1 cellular context compared by ENCODE assay signal in genomic region chr12:54287316-54288157, GRCh38.
A peak's percentile ranks its signal among the peaks of the same experiment; 100 is the strongest.
TF ChIP-seq lines count a peak whose summit lies in the region.

No MANE protein-coding gene starts in this region.

TF ChIP-seq in K562, 482 proteins besides CTCF, POLR2A, EP300 and RAD21 (continued from another document and continues in another):
- TF ChIP-seq, protein P1, sequence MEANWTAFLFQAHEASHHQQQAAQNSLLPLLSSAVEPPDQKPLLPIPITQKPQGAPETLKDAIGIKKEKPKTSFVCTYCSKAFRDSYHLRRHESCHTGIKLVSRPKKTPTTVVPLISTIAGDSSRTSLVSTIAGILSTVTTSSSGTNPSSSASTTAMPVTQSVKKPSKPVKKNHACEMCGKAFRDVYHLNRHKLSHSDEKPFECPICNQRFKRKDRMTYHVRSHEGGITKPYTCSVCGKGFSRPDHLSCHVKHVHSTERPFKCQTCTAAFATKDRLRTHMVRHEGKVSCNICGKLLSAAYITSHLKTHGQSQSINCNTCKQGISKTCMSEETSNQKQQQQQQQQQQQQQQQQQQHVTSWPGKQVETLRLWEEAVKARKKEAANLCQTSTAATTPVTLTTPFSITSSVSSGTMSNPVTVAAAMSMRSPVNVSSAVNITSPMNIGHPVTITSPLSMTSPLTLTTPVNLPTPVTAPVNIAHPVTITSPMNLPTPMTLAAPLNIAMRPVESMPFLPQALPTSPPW (CRISPR knock-in tag; IDR thresholded peaks at IDR 0.05) = no peak; the same call in 1 of the 2 replicates
- TF ChIP-seq ZFP91 (CRISPR knock-in tag; IDR thresholded peaks at IDR 0.05) (no peak), SETDB1 (IDR thresholded peaks at IDR 0.05; ENCODE audit: low read length) (no peak), PYGO2 (tag; IDR thresholded peaks at IDR 0.05) (no peak), TCF15 (CRISPR knock-in tag; IDR thresholded peaks at IDR 0.05) (no peak), ZKSCAN3 (CRISPR knock-in tag; IDR thresholded peaks at IDR 0.05) (no peak), GATAD2A (IDR thresholded peaks at IDR 0.05) (no peak), ERF (CRISPR knock-in tag; IDR thresholded peaks at IDR 0.05) (0 out of 2 replicates have a peak, but pooled peaks have one; percentile 82), ZNF436 (CRISPR knock-in tag; IDR thresholded peaks at IDR 0.05) (0 out of 2 replicates have a peak, but pooled peaks have one; percentile 2), ATF6 (CRISPR knock-in tag; IDR thresholded peaks at IDR 0.05) (no peak), FOSL1 (tag; conservative IDR thresholded peaks at IDR 0.05) (no peak), ELK3 (CRISPR knock-in tag; IDR thresholded peaks at IDR 0.05) (no peak), KDM4B (IDR thresholded peaks at IDR 0.05; ENCODE audit: borderline replicate concordance in 2 of 2, low read depth in 1 of 2) (no peak), CC2D1A (IDR thresholded peaks at IDR 0.05) (no peak), ZNF134 (CRISPR knock-in tag; conservative IDR thresholded peaks at IDR 0.05) (no peak), PTBP1 (IDR thresholded peaks at IDR 0.05; ENCODE audit: low read depth, low read length) (peak; percentile 69; the same call in 1 of the 2 replicates), ZNF217 (CRISPR knock-in tag; IDR thresholded peaks at IDR 0.05) (no peak), TCFL5 (CRISPR knock-in tag; conservative IDR thresholded peaks at IDR 0.05) (no peak), E2F8 (IDR thresholded peaks at IDR 0.05; ENCODE audit: low read depth, partially characterized antibody) (peak; percentile 17), NR2F6 (CRISPR knock-in tag; IDR thresholded peaks at IDR 0.05) (0 out of 2 replicates have a peak, but pooled peaks have one; percentile 41), ZNF79 (CRISPR knock-in tag; IDR thresholded peaks at IDR 0.05; ENCODE audit: low read depth) (no peak), MEF2D (tag; conservative IDR thresholded peaks at IDR 0.05; ENCODE audit: low read depth) (no peak), EHMT2 (IDR thresholded peaks at IDR 0.05) (no peak), CAMTA2 (CRISPR knock-in tag; conservative IDR thresholded peaks at IDR 0.05) (peak; percentile 5), GTF2F1 (IDR thresholded peaks at IDR 0.05; ENCODE audit: low read depth, low read length) (no peak), DMBX1 (CRISPR knock-in tag; IDR thresholded peaks at IDR 0.05; ENCODE audit: borderline replicate concordance) (no peak), ZNF696 (CRISPR knock-in tag; conservative IDR thresholded peaks at IDR 0.05) (no peak), RHOXF2B (CRISPR knock-in tag; conservative IDR thresholded peaks at IDR 0.05) (peak; percentile 4; the same call in 1 of the 2 replicates), ELF2 (CRISPR knock-in tag; IDR thresholded peaks at IDR 0.05) (peak; percentile 8; the same call in 1 of the 2 replicates), HBP1 (CRISPR knock-in tag; IDR thresholded peaks at IDR 0.05) (peak; percentile 71; the same call in 1 of the 2 replicates), MYNN (IDR thresholded peaks at IDR 0.05) (peak; percentile 70; the same call in 1 of the 2 replicates), MYNN (CRISPR knock-in tag; IDR thresholded peaks at IDR 0.05) (no peak), CEBPB (tag; IDR thresholded peaks at IDR 0.05) (no peak), ZNF445 (CRISPR knock-in tag; IDR thresholded peaks at IDR 0.05; ENCODE audit: low read depth) (0 out of 2 replicates have a peak, but pooled peaks have one; percentile 22), THRA (IDR thresholded peaks at IDR 0.05) (no peak), PML (IDR thresholded peaks at IDR 0.05; ENCODE audit: low read length) (peak; percentile 83), ZNF23 (CRISPR knock-in tag; IDR thresholded peaks at IDR 0.05) (0 out of 2 replicates have a peak, but pooled peaks have one; percentile 15), TEAD2 (tag; IDR thresholded peaks at IDR 0.05) (no peak), C11orf30 (IDR thresholded peaks at IDR 0.05; ENCODE audit: low read depth) (no peak)
- TF ChIP-seq, protein P2, sequence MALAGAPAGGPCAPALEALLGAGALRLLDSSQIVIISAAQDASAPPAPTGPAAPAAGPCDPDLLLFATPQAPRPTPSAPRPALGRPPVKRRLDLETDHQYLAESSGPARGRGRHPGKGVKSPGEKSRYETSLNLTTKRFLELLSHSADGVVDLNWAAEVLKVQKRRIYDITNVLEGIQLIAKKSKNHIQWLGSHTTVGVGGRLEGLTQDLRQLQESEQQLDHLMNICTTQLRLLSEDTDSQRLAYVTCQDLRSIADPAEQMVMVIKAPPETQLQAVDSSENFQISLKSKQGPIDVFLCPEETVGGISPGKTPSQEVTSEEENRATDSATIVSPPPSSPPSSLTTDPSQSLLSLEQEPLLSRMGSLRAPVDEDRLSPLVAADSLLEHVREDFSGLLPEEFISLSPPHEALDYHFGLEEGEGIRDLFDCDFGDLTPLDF (CRISPR knock-in tag; IDR thresholded peaks at IDR 0.05) = peak; percentile 70; the same call in 1 of the 2 replicates
- TF ChIP-seq, protein P3, sequence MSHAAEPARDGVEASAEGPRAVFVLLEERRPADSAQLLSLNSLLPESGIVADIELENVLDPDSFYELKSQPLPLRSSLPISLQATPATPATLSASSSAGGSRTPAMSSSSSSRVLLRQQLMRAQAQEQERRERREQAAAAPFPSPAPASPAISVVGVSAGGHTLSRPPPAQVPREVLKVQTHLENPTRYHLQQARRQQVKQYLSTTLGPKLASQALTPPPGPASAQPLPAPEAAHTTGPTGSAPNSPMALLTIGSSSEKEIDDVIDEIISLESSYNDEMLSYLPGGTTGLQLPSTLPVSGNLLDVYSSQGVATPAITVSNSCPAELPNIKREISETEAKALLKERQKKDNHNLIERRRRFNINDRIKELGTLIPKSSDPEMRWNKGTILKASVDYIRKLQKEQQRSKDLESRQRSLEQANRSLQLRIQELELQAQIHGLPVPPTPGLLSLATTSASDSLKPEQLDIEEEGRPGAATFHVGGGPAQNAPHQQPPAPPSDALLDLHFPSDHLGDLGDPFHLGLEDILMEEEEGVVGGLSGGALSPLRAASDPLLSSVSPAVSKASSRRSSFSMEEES (CRISPR knock-in tag; IDR thresholded peaks at IDR 0.05) = peak; percentile 0; the same call in 1 of the 2 replicates
- TF ChIP-seq, protein P4, sequence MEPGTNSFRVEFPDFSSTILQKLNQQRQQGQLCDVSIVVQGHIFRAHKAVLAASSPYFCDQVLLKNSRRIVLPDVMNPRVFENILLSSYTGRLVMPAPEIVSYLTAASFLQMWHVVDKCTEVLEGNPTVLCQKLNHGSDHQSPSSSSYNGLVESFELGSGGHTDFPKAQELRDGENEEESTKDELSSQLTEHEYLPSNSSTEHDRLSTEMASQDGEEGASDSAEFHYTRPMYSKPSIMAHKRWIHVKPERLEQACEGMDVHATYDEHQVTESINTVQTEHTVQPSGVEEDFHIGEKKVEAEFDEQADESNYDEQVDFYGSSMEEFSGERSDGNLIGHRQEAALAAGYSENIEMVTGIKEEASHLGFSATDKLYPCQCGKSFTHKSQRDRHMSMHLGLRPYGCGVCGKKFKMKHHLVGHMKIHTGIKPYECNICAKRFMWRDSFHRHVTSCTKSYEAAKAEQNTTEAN (CRISPR knock-in tag; IDR thresholded peaks at IDR 0.05) = 0 out of 2 replicates have a peak, but pooled peaks have one; percentile 62
- TF ChIP-seq, protein P5, sequence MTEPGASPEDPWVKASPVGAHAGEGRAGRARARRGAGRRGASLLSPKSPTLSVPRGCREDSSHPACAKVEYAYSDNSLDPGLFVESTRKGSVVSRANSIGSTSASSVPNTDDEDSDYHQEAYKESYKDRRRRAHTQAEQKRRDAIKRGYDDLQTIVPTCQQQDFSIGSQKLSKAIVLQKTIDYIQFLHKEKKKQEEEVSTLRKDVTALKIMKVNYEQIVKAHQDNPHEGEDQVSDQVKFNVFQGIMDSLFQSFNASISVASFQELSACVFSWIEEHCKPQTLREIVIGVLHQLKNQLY (CRISPR knock-in tag; conservative IDR thresholded peaks at IDR 0.05) = peak in 1 of 2 experiments; percentile 33; a peak in 1 of 4 replicates
- TF ChIP-seq, protein P6, sequence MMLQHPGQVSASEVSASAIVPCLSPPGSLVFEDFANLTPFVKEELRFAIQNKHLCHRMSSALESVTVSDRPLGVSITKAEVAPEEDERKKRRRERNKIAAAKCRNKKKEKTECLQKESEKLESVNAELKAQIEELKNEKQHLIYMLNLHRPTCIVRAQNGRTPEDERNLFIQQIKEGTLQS (IDR thresholded peaks at IDR 0.05) = no peak
- TF ChIP-seq, protein P6 (CRISPR knock-in tag; conservative IDR thresholded peaks at IDR 0.05) = peak; percentile 34; the same call in 1 of the 2 replicates
